8 cellular contexts compared by ENCODE assay signal in genomic region chr3:169764453-169765280, GRCh38. TPM values are rescaled to one million over a fixed set of nuclear protein-coding genes. Genes with fewer than 3 reads are reported as not detected.
DNase-seq lines count a peak whose midpoint lies in the region; ATAC-seq and TF ChIP-seq lines count a peak whose summit lies in the region.

Gene TERC, minus strand, starts transcription at chr3:169765060.

- TF ChIP-seq POLR2A in Raji (IDR thresholded peaks at IDR 0.05; ENCODE audit: insufficient read depth, low read depth, low read length): peak; percentile 76

- no peaks in the 10 kb centered on the region for H3K27me3 Mint-ChIP-seq in nephron (ENCODE audit: low read depth)
- H3K27me3 Mint-ChIP-seq in stimulated activated naive CD8-positive, alpha-beta T cell treated with anti-CD3 and anti-CD28 coated beads, Interleukin-15, Interleukin-2, amounts not matched to agents 100 ng/mL and 50 ng/mL, for 24 hours: no peaks in the 10 kb centered on the region

- peaks cover 11% of the 10 kb centered on the region for H3K36me3 Mint-ChIP-seq in nephron (ENCODE audit: low read depth)
- H3K36me3 Mint-ChIP-seq in stimulated activated naive CD8-positive, alpha-beta T cell treated with anti-CD3 and anti-CD28 coated beads, Interleukin-15, Interleukin-2, amounts not matched to agents 100 ng/mL and 50 ng/mL, for 24 hours (ENCODE audit: low read depth): no peaks in the 10 kb centered on the region

- H3K4me1 Mint-ChIP-seq in nephron: peaks cover 7% of the 10 kb centered on the region
- H3K4me1 Mint-ChIP-seq in stimulated activated naive CD8-positive, alpha-beta T cell treated with anti-CD3 and anti-CD28 coated beads, Interleukin-15, Interleukin-2, amounts not matched to agents 100 ng/mL and 50 ng/mL, for 24 hours (ENCODE audit: low read depth): peaks cover 33% of the 10 kb centered on the region

- H3K4me3 ChIP-seq in fibroblast of the aortic adventitia (ENCODE audit: low read depth, low read length): peak within 1 kb of the TSS; percentile 84

- TF ChIP-seq CTCF in fibroblast of the aortic adventitia (IDR thresholded peaks at IDR 0.05; ENCODE audit: insufficient read depth, low read length) (no peak), nephron (IDR thresholded peaks at IDR 0.05; ENCODE audit: unreplicated experiment in 3 of 3) (no peak)

- DNase-seq in Daoy (ENCODE audit: low read depth) (peak; percentile 91), Kasumi-1 (lab: John Stamatoyannopoulos, UW) (peak; percentile 26 to 36), activated gamma-delta T cell (lab: John Stamatoyannopoulos, UW) (peak; percentile 81), fibroblast of the aortic adventitia (ENCODE audit: low read depth) (peak; percentile 92)

- peak within 1 kb of the TSS; percentile 84 to 90 (median 90) for H3K4me3 Mint-ChIP-seq in nephron
- H3K4me3 Mint-ChIP-seq in stimulated activated naive CD8-positive, alpha-beta T cell treated with anti-CD3 and anti-CD28 coated beads, Interleukin-15, Interleukin-2, amounts not matched to agents 100 ng/mL and 50 ng/mL, for 24 hours: peak within 1 kb of the TSS; percentile 87

- ATAC-seq in GM21786 (IDR thresholded peaks at IDR 0.05; ENCODE audit: unreplicated experiment): peak; percentile 71

- peak within 1 kb of the TSS; percentile 84 to 94 (median 93) for H3K27ac Mint-ChIP-seq in nephron
- H3K27ac Mint-ChIP-seq in stimulated activated naive CD8-positive, alpha-beta T cell treated with anti-CD3 and anti-CD28 coated beads, Interleukin-15, Interleukin-2, amounts not matched to agents 100 ng/mL and 50 ng/mL, for 24 hours: peak within 1 kb of the TSS; percentile 98

- H3K9me3 Mint-ChIP-seq in nephron: peaks cover 13% of the 10 kb centered on the region
- H3K9me3 Mint-ChIP-seq in stimulated activated naive CD8-positive, alpha-beta T cell treated with anti-CD3 and anti-CD28 coated beads, Interleukin-15, Interleukin-2, amounts not matched to agents 100 ng/mL and 50 ng/mL, for 24 hours: no peaks in the 10 kb centered on the region

RNA-seq across cellular contexts. Expression of gene TERC, which starts in this region (rescaled TPM):
- total RNA-seq in Daoy (2014; rRNA removed; shearing (Covaris generic)): 101 and 159 TPM in 2 replicates
- total RNA-seq in fibroblast of the aortic adventitia (ENCODE audit: low replicate concordance): 124 and 230 TPM in 2 replicates

Comparison
In these comparisons a context has a peak if more than half of its experiments do, and no peak if none do; other contexts are left out.
1. Peak in every context shown above with its lines: DNase-seq, ATAC-seq and H3K4me3 ChIP-seq.
2. DNase-seq: peak in every context shown above with its lines; median percentile 92 in fibroblast of the aortic adventitia; 91 in Daoy; 81 in activated gamma-delta T cell; 31 in Kasumi-1.